8 cellular contexts compared by ENCODE assay signal in genomic region chr11:118913411-118914125, GRCh38. TPM values are rescaled to one million over a fixed set of nuclear protein-coding genes. Genes with fewer than 3 reads are reported as not detected.
DNase-seq lines count a peak whose midpoint lies in the region; ATAC-seq and TF ChIP-seq lines count a peak whose summit lies in the region.

No MANE protein-coding gene starts in this region.

- peaks cover 77% of the 10 kb centered on the region for H3K4me1 Mint-ChIP-seq in activated CD4-positive, alpha-beta T cell treated with anti-CD3 and anti-CD28 coated beads, Interleukin-2, amount 10 ng/mL, durations not matched to agents 24 days and 14 days
- H3K4me1 Mint-ChIP-seq in activated naive CD8-positive, alpha-beta T cell treated with anti-CD3 and anti-CD28 coated beads, Interleukin-2, amount 10 ng/mL, durations not matched to agents 7 days and 5 days = peaks cover 74% of the 10 kb centered on the region

- no peak for TF ChIP-seq EP300 in suprapubic skin (IDR thresholded peaks at IDR 0.05)

- no peak for TF ChIP-seq POLR2A in suprapubic skin (IDR thresholded peaks at IDR 0.05)

- H3K27ac Mint-ChIP-seq in activated CD4-positive, alpha-beta T cell treated with anti-CD3 and anti-CD28 coated beads, Interleukin-2, amount 10 ng/mL, durations not matched to agents 24 days and 14 days = peak overlapping the region; percentile 97
- peak overlapping the region; percentile 98 for H3K27ac Mint-ChIP-seq in activated naive CD8-positive, alpha-beta T cell treated with anti-CD3 and anti-CD28 coated beads, Interleukin-2, amount 10 ng/mL, durations not matched to agents 7 days and 5 days

- no peak for ATAC-seq in activated naive CD8-positive, alpha-beta T cell treated with anti-CD3 and anti-CD28 coated beads, Interleukin-2, amount 10 ng/mL, durations not matched to agents 7 days and 5 days (ENCODE audit: low read depth)
- ATAC-seq in left lung = no peak
- no peak for ATAC-seq in HG03460 (IDR thresholded peaks at IDR 0.05; ENCODE audit: unreplicated experiment)
- no peak for ATAC-seq in HG03342 (IDR thresholded peaks at IDR 0.05; ENCODE audit: unreplicated experiment)

- H3K4me1 ChIP-seq in left lung (peaks cover 91 to 99% of the 10 kb centered on the region in 2 donors), suprapubic skin (peaks cover 100% of the 10 kb centered on the region)

- POLR2A ChIA-PET in activated naive CD8-positive, alpha-beta T cell treated with anti-CD3 and anti-CD28 coated beads, Interleukin-2, amount 10 ng/mL, durations not matched to agents 7 days and 5 days (lab: Charles Lee) = interaction anchor here (0.5 to 3.6 kb wide), 12 partner anchors 27 to 185 kb away, joined by 3 to 30 read pairs (median 6); partner anchors contain the start of genes CENATAC and DDX6

- no peaks in the 10 kb centered on the region for H3K27me3 Mint-ChIP-seq in activated CD4-positive, alpha-beta T cell treated with anti-CD3 and anti-CD28 coated beads, Interleukin-2, amount 10 ng/mL, durations not matched to agents 24 days and 14 days
- no peaks in the 10 kb centered on the region for H3K27me3 Mint-ChIP-seq in activated naive CD8-positive, alpha-beta T cell treated with anti-CD3 and anti-CD28 coated beads, Interleukin-2, amount 10 ng/mL, durations not matched to agents 7 days and 5 days

- no peak for TF ChIP-seq CTCF in left lung (IDR thresholded peaks at IDR 0.05)
- no peak for TF ChIP-seq CTCF in suprapubic skin (IDR thresholded peaks at IDR 0.05)

- H3K27ac ChIP-seq in left lung (peak overlapping the region; percentile 82 to 95), suprapubic skin (peak overlapping the region; percentile 96)

- H3K4me3 ChIP-seq in left lung = peak overlapping the region in 1 of 2 donors; percentile 6
- H3K4me3 ChIP-seq in suprapubic skin = peak overlapping the region; percentile 38

- intact Hi-C loops in activated CD4-positive, alpha-beta T cell treated with anti-CD3 and anti-CD28 coated beads, Interleukin-2, amount 10 ng/mL, durations not matched to agents 24 days and 14 days (cut with micrococcal nuclease) = loop anchor here (5.0 kb wide), 1 partner anchor 424 kb away; no protein-coding TSS in a partner anchor
- intact Hi-C loops in left lung (cut with DNase I) = no loop called here

- no peaks in the 10 kb centered on the region for H3K9me3 Mint-ChIP-seq in activated CD4-positive, alpha-beta T cell treated with anti-CD3 and anti-CD28 coated beads, Interleukin-2, amount 10 ng/mL, durations not matched to agents 24 days and 14 days
- H3K9me3 Mint-ChIP-seq in activated naive CD8-positive, alpha-beta T cell treated with anti-CD3 and anti-CD28 coated beads, Interleukin-2, amount 10 ng/mL, durations not matched to agents 7 days and 5 days = no peaks in the 10 kb centered on the region

- peak; percentile 76 for DNase-seq in activated CD4-positive, alpha-beta T cell treated with anti-CD3 and anti-CD28 coated beads, Interleukin-2, amount 10 ng/mL, durations not matched to agents 24 days and 14 days
- DNase-seq in activated CD4-positive, alpha-beta T cell treated with anti-CD3 and anti-CD28 coated beads for 1 hour = no peak
- peak; percentile 60 for DNase-seq in activated naive CD8-positive, alpha-beta T cell treated with anti-CD3 and anti-CD28 coated beads, Interleukin-2, amount 10 ng/mL, durations not matched to agents 7 days and 5 days
- DNase-seq in left lung (peak in 1 of 2 donors; percentile 60), suprapubic skin (ENCODE audit: low spot score in 2 of 2) (no peak), foreskin melanocyte (no peak)

- peak overlapping the region; percentile 82 for H3K4me3 Mint-ChIP-seq in activated CD4-positive, alpha-beta T cell treated with anti-CD3 and anti-CD28 coated beads, Interleukin-2, amount 10 ng/mL, durations not matched to agents 24 days and 14 days
- H3K4me3 Mint-ChIP-seq in activated naive CD8-positive, alpha-beta T cell treated with anti-CD3 and anti-CD28 coated beads, Interleukin-2, amount 10 ng/mL, durations not matched to agents 7 days and 5 days = peak overlapping the region; percentile 84

- H3K36me3 Mint-ChIP-seq in activated CD4-positive, alpha-beta T cell treated with anti-CD3 and anti-CD28 coated beads, Interleukin-2, amount 10 ng/mL, durations not matched to agents 24 days and 14 days (ENCODE audit: low read depth) = peaks cover 13% of the 10 kb centered on the region
- H3K36me3 Mint-ChIP-seq in activated naive CD8-positive, alpha-beta T cell treated with anti-CD3 and anti-CD28 coated beads, Interleukin-2, amount 10 ng/mL, durations not matched to agents 7 days and 5 days = peaks cover 2% of the 10 kb centered on the region

- 3% methylated on average over 6 of the region's 9 CpGs for WGBS in suprapubic skin

- H3K9me3 ChIP-seq in left lung (no peaks in the 10 kb centered on the region), suprapubic skin (no peaks in the 10 kb centered on the region)

- H3K36me3 ChIP-seq in left lung (no peaks in the 10 kb centered on the region), suprapubic skin (no peaks in the 10 kb centered on the region)

- peaks cover 0 to 11% of the 10 kb centered on the region in 2 donors for H3K27me3 ChIP-seq in left lung
- H3K27me3 ChIP-seq in suprapubic skin = no peaks in the 10 kb centered on the region

RNA-seq across cellular contexts. Expression of gene BCL9L, which starts 12.2 kb away (rescaled TPM):
- 25.1 and 28.5 TPM in 2 replicates for total RNA-seq in activated CD4-positive, alpha-beta T cell treated with anti-CD3 and anti-CD28 coated beads, Interleukin-2, amount 10 ng/mL, durations not matched to agents 24 days and 14 days
- total RNA-seq in activated naive CD8-positive, alpha-beta T cell treated with anti-CD3 and anti-CD28 coated beads, Interleukin-2, amount 10 ng/mL, durations not matched to agents 7 days and 5 days = 100 to 1,000 TPM; 116 to 128 TPM
- total RNA-seq in left lung = 10 to 100 TPM; 79.4 to 88.9 TPM
- 10 to 100 TPM; 50.0 to 58.9 (median 56.3) TPM for total RNA-seq in suprapubic skin

RNA-seq across cellular contexts. Expression of gene CXCR5, which starts 29.9 kb away (rescaled TPM):
- 6.1 and 6.4 TPM in 2 replicates for total RNA-seq in activated CD4-positive, alpha-beta T cell treated with anti-CD3 and anti-CD28 coated beads, Interleukin-2, amount 10 ng/mL, durations not matched to agents 24 days and 14 days
- 1 to 10 TPM; 1.9 to 2.2 TPM for total RNA-seq in activated naive CD8-positive, alpha-beta T cell treated with anti-CD3 and anti-CD28 coated beads, Interleukin-2, amount 10 ng/mL, durations not matched to agents 7 days and 5 days
- total RNA-seq in left lung (under 1 TPM in 1 of 2 donors, not detected in 1; 0.10 TPM), suprapubic skin (not detected)

RNA-seq across cellular contexts. Expression of gene UPK2, which starts 42.5 kb away (rescaled TPM):
- not detected in 2 replicates for total RNA-seq in activated CD4-positive, alpha-beta T cell treated with anti-CD3 and anti-CD28 coated beads, Interleukin-2, amount 10 ng/mL, durations not matched to agents 24 days and 14 days
- total RNA-seq in activated naive CD8-positive, alpha-beta T cell treated with anti-CD3 and anti-CD28 coated beads, Interleukin-2, amount 10 ng/mL, durations not matched to agents 7 days and 5 days = under 1 TPM in 1 of 2 experiments, not detected in 1; 0.44 TPM
- not detected for total RNA-seq in left lung
- not detected for total RNA-seq in suprapubic skin

RNA-seq across cellular contexts. Expression of gene FOXR1, which starts 58.0 kb away (rescaled TPM):
- not detected in 2 replicates for total RNA-seq in activated CD4-positive, alpha-beta T cell treated with anti-CD3 and anti-CD28 coated beads, Interleukin-2, amount 10 ng/mL, durations not matched to agents 24 days and 14 days
- total RNA-seq in activated naive CD8-positive, alpha-beta T cell treated with anti-CD3 and anti-CD28 coated beads, Interleukin-2, amount 10 ng/mL, durations not matched to agents 7 days and 5 days = not detected
- total RNA-seq in left lung = not detected
- not detected for total RNA-seq in suprapubic skin

Comparison
In these comparisons a context has a peak if more than half of its experiments do, and no peak if none do; other contexts are left out.
1. DNase-seq: peak in activated CD4-positive, alpha-beta T cell treated with anti-CD3 and anti-CD28 coated beads, Interleukin-2, amount 10 ng/mL, durations not matched to agents 24 days and 14 days (single experiment) and activated naive CD8-positive, alpha-beta T cell treated with anti-CD3 and anti-CD28 coated beads, Interleukin-2, amount 10 ng/mL, durations not matched to agents 7 days and 5 days (single experiment); none in activated CD4-positive, alpha-beta T cell treated with anti-CD3 and anti-CD28 coated beads for 1 hour (single experiment), suprapubic skin (0 of 2) and foreskin melanocyte (single experiment).